Comparison of ENCODE assay signal across 16 cellular contexts in the genomic region with DNA sequence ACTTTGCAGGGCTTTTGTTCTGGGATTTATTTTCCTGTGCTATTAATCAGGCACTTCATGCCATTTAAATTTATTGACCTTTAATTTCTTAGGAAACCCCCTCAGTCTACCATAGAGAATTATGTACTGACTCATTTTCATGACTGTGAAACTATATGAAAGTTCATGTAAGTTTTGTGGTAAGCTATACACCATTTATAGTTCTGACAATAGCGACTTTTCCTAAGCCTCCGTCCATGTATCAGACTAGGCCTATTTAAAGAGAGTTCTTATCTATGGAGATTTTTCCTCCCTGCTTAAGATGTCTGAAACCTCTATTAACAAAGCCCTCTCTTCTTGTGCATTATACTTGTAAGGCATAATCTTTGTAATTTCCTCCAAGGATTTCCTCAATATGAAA.
DNase-seq lines count a peak whose midpoint lies in the region; ATAC-seq and TF ChIP-seq lines count a peak whose summit lies in the region.
"Had no signal": no experiment of that assay in that cellular context is flagged by ENCODE, and none has a peak within 500 bp of the region (broad histone marks: within the 10 kb centered on the region; RNA-seq: fewer than 3 reads in every experiment).

No MANE protein-coding gene starts in this region.

- no peaks in the 10 kb centered on the region for H3K4me1 ChIP-seq in ovary (ENCODE audit: insufficient read depth)

- DNase-seq in activated naive CD8-positive, alpha-beta T cell treated with anti-CD3 and anti-CD28 coated beads for 36 hours: no peak
- no peak for DNase-seq in stimulated activated CD4-positive, alpha-beta T cell treated with anti-CD3 and anti-CD28 coated beads, Interleukin-4, amount 100 ng/mL, for 1 hour
- DNase-seq in ovary (no peak), iPS-NIHi7 (ENCODE audit: extremely low spot score) (no peak), NCI-H524 treated with DMSO at 0.1 percent for 48 hours (lab: John Stamatoyannopoulos, UW) (no peak)
- DNase-seq: activated CD4-positive, alpha-beta memory T cell treated with anti-CD3 and anti-CD28 coated beads for 36 hours; activated naive CD4-positive, alpha-beta T cell treated with anti-CD3 and anti-CD28 coated beads, Interleukin-2, amount 10 ng/mL, durations not matched to agents 7 days and 5 days; endodermal cell; NCI-H1092 treated with DMSO at 0.1 percent for 48 hours; NCI-H446 treated with DMSO at 0.1 percent for 48 hours; RPMI8226 had no signal

- H3K4me3 Mint-ChIP-seq in activated naive CD8-positive, alpha-beta T cell treated with anti-CD3 and anti-CD28 coated beads for 36 hours: no peak overlapping the region
- H3K4me3 Mint-ChIP-seq: activated CD4-positive, alpha-beta memory T cell treated with anti-CD3 and anti-CD28 coated beads for 36 hours; activated naive CD4-positive, alpha-beta T cell treated with anti-CD3 and anti-CD28 coated beads, Interleukin-2, amount 10 ng/mL, durations not matched to agents 7 days and 5 days; CD14-positive monocyte; endodermal cell had no signal

- TF ChIP-seq CTCF in ovary (IDR thresholded peaks at IDR 0.05): no peak

- H3K27ac ChIP-seq in ovary: no peak overlapping the region

- H3K36me3 Mint-ChIP-seq in activated naive CD8-positive, alpha-beta T cell treated with anti-CD3 and anti-CD28 coated beads for 36 hours: no peaks in the 10 kb centered on the region
- H3K36me3 Mint-ChIP-seq: activated naive CD4-positive, alpha-beta T cell treated with anti-CD3 and anti-CD28 coated beads, Interleukin-2, amount 10 ng/mL, durations not matched to agents 7 days and 5 days; IgD-negative memory B cell had no signal

- ATAC-seq in GM18511 (IDR thresholded peaks at IDR 0.05; ENCODE audit: unreplicated experiment): peak; percentile 43
- ATAC-seq in GM19395 (IDR thresholded peaks at IDR 0.05; ENCODE audit: unreplicated experiment): peak; percentile 45
- ATAC-seq in HG03064 (IDR thresholded peaks at IDR 0.05; ENCODE audit: low read depth, unreplicated experiment): peak; percentile 45

- H3K4me3 ChIP-seq in ovary: no peak overlapping the region

- no peak for TF ChIP-seq EP300 in ovary (IDR thresholded peaks at IDR 0.05)

- H3K27ac Mint-ChIP-seq in activated naive CD8-positive, alpha-beta T cell treated with anti-CD3 and anti-CD28 coated beads for 36 hours: peak overlapping the region; percentile 45
- H3K27ac Mint-ChIP-seq: activated CD4-positive, alpha-beta memory T cell treated with anti-CD3 and anti-CD28 coated beads for 36 hours; activated naive CD4-positive, alpha-beta T cell treated with anti-CD3 and anti-CD28 coated beads, Interleukin-2, amount 10 ng/mL, durations not matched to agents 7 days and 5 days; CD14-positive monocyte; endodermal cell; IgD-negative memory B cell had no signal

- TF ChIP-seq POLR2A in ovary (IDR thresholded peaks at IDR 0.05): no peak

- no peaks in the 10 kb centered on the region for H3K9me3 ChIP-seq in ovary

- intact Hi-C loops in ovary (cut with DNase I): no loop called here

- H3K27me3 ChIP-seq in ovary: no peaks in the 10 kb centered on the region

- H3K4me1 Mint-ChIP-seq in activated naive CD8-positive, alpha-beta T cell treated with anti-CD3 and anti-CD28 coated beads for 36 hours: peaks cover 16% of the 10 kb centered on the region
- H3K4me1 Mint-ChIP-seq: activated naive CD4-positive, alpha-beta T cell treated with anti-CD3 and anti-CD28 coated beads, Interleukin-2, amount 10 ng/mL, durations not matched to agents 7 days and 5 days had no signal

- H3K27me3 Mint-ChIP-seq in activated naive CD8-positive, alpha-beta T cell treated with anti-CD3 and anti-CD28 coated beads for 36 hours: no peaks in the 10 kb centered on the region
- H3K27me3 Mint-ChIP-seq: activated CD4-positive, alpha-beta memory T cell treated with anti-CD3 and anti-CD28 coated beads for 36 hours; activated naive CD4-positive, alpha-beta T cell treated with anti-CD3 and anti-CD28 coated beads, Interleukin-2, amount 10 ng/mL, durations not matched to agents 7 days and 5 days; IgD-negative memory B cell had no signal

- H3K9me3 Mint-ChIP-seq in activated naive CD8-positive, alpha-beta T cell treated with anti-CD3 and anti-CD28 coated beads for 36 hours: peaks cover 4% of the 10 kb centered on the region
- H3K9me3 Mint-ChIP-seq: activated naive CD4-positive, alpha-beta T cell treated with anti-CD3 and anti-CD28 coated beads, Interleukin-2, amount 10 ng/mL, durations not matched to agents 7 days and 5 days had no signal

- H3K36me3 ChIP-seq in ovary: no peaks in the 10 kb centered on the region

- WGBS in ovary, 3 donors: 71 to 76% (median 75%) methylated on average over 2 of the region's 2 CpGs
